1 cellular context compared by ENCODE assay signal in genomic region chr3:9553021-9553948, GRCh38.
TF ChIP-seq lines count a peak whose summit lies in the region.

TSS of gene LHFPL4 (minus strand) at chr3:9553822. CDS start at chr3:9552679, 1,143 bp downstream.

TF ChIP-seq in HEK293, 187 proteins besides CTCF, POLR2A, EP300 and RAD21 (continued from another document):
- TF ChIP-seq ZBTB26 (tag by site-specific recombination; optimal IDR thresholded peaks at IDR 0.05), result peak; percentile 54
- TF ChIP-seq ZNF138 (tag by site-specific recombination; IDR thresholded peaks at IDR 0.05; ENCODE audit: borderline replicate concordance), result no peak
- TF ChIP-seq ZNF169 (tag by site-specific recombination; IDR thresholded peaks at IDR 0.05), result no peak
- TF ChIP-seq ZBTB48 (tag by site-specific recombination; IDR thresholded peaks at IDR 0.05), result 0 out of 2 replicates have a peak, but pooled peaks have one; percentile 37
